In genomic region chr20:1310087-1310486, GRCh38 we compare ENCODE assay signal across 24 cellular contexts. TPM values are rescaled to one million over a fixed set of nuclear protein-coding genes. Genes with fewer than 3 reads are reported as not detected.
DNase-seq lines count a peak whose midpoint lies in the region; ATAC-seq and TF ChIP-seq lines count a peak whose summit lies in the region.
"Had no signal": no experiment of that assay in that cellular context is flagged by ENCODE, and none has a peak within 500 bp of the region (broad histone marks: within the 10 kb centered on the region; RNA-seq: fewer than 3 reads in every experiment).

No MANE protein-coding gene starts in this region.

- no peaks in the 10 kb centered on the region for H3K9me3 ChIP-seq in lower lobe of right lung
- H3K9me3 ChIP-seq: BLaER1, HAP-1 had no signal

- POLR2A ChIA-PET in RWPE1 (lab: Yijun Ruan, JAX; ENCODE audit: low non-redundant PET), result no interaction called here

- no peaks in the 10 kb centered on the region for H3K9me3 Mint-ChIP-seq in natural killer cell treated with Interleukin-12 subunit alpha and Interleukin-12 subunit beta and Interleukin-15 and Interleukin-18, amount 100 ng/mL, for 72 hours
- no peaks in the 10 kb centered on the region for H3K9me3 Mint-ChIP-seq in natural killer cell
- H3K9me3 Mint-ChIP-seq: CD4-positive, alpha-beta memory T cell; GM23338 had no signal

- intact Hi-C loops in natural killer cell (cut with micrococcal nuclease) (loop anchor here (10.0 kb wide), 1 partner anchor 465 kb away; no protein-coding TSS in a partner anchor), lower lobe of right lung (cut with DNase I) (loop anchor here (5.0 to 10.0 kb wide), 2 partner anchors 85 to 127 kb away; partner anchors contain the start of gene FKBP1A)

- no peaks in the 10 kb centered on the region for H3K4me1 Mint-ChIP-seq in natural killer cell treated with Interleukin-12 subunit alpha and Interleukin-12 subunit beta and Interleukin-15 and Interleukin-18, amount 100 ng/mL, for 72 hours (ENCODE audit: low read depth in 2 of 2)
- peaks cover 0 to 5% of the 10 kb centered on the region in 2 donors for H3K4me1 Mint-ChIP-seq in natural killer cell

- no peaks in the 10 kb centered on the region for H3K36me3 Mint-ChIP-seq in natural killer cell treated with Interleukin-12 subunit alpha and Interleukin-12 subunit beta and Interleukin-15 and Interleukin-18, amount 100 ng/mL, for 72 hours
- H3K36me3 Mint-ChIP-seq in natural killer cell, result no peaks in the 10 kb centered on the region

- H3K27ac ChIP-seq in lower lobe of right lung, result no peak overlapping the region
- H3K27ac ChIP-seq in temporal lobe (ENCODE audit: low read depth, low read length), result peak overlapping the region; percentile 85
- no peak overlapping the region for H3K27ac ChIP-seq in RWPE1
- H3K27ac ChIP-seq: 22Rv1, BLaER1, KMS-11 had no signal

- no peak for ATAC-seq in natural killer cell treated with Interleukin-12 subunit alpha and Interleukin-12 subunit beta and Interleukin-15 and Interleukin-18, amount 100 ng/mL, for 72 hours
- ATAC-seq in natural killer cell (no peak), lower lobe of right lung (no peak), HG02852 (IDR thresholded peaks at IDR 0.05; ENCODE audit: unreplicated experiment) (no peak)
- ATAC-seq: Right ventricle myocardium inferior had no signal

- H3K4me3 ChIP-seq in lower lobe of right lung, result no peak overlapping the region
- H3K4me3 ChIP-seq: BLaER1, GM23338, HAP-1 had no signal

- CTCF ChIA-PET in RWPE1 (lab: Yijun Ruan, JAX), result no interaction called here

- H3K27me3 ChIP-seq in lower lobe of right lung (ENCODE audit: low read depth), result no peaks in the 10 kb centered on the region
- H3K27me3 ChIP-seq: BLaER1 had no signal

- H3K27me3 Mint-ChIP-seq in natural killer cell treated with Interleukin-12 subunit alpha and Interleukin-12 subunit beta and Interleukin-15 and Interleukin-18, amount 100 ng/mL, for 72 hours, result peaks cover 10 to 15% of the 10 kb centered on the region in 2 donors
- H3K27me3 Mint-ChIP-seq in natural killer cell (ENCODE audit: low read depth in 2 of 2), result peaks cover 13 to 16% of the 10 kb centered on the region in 2 donors
- H3K27me3 Mint-ChIP-seq: CD4-positive, alpha-beta memory T cell had no signal

- TF ChIP-seq CTCF in natural killer cell (IDR thresholded peaks at IDR 0.05) (no peak), lower lobe of right lung (IDR thresholded peaks at IDR 0.05) (no peak), RWPE1 (conservative IDR thresholded peaks at IDR 0.05; ENCODE audit: low read depth) (no peak)

- H3K4me3 Mint-ChIP-seq in natural killer cell treated with Interleukin-12 subunit alpha and Interleukin-12 subunit beta and Interleukin-15 and Interleukin-18, amount 100 ng/mL, for 72 hours, result no peak overlapping the region
- H3K4me3 Mint-ChIP-seq in natural killer cell, result no peak overlapping the region
- H3K4me3 Mint-ChIP-seq: CD4-positive, alpha-beta memory T cell; GM23338 had no signal

- peaks cover 9% of the 10 kb centered on the region for H3K36me3 ChIP-seq in lower lobe of right lung
- H3K36me3 ChIP-seq: BLaER1, HAP-1 had no signal

- peaks cover 12% of the 10 kb centered on the region for H3K4me1 ChIP-seq in lower lobe of right lung

- DNase-seq in natural killer cell treated with Interleukin-12 subunit alpha and Interleukin-12 subunit beta and Interleukin-15 and Interleukin-18, amount 100 ng/mL, for 72 hours (ENCODE audit: low spot score), result peak; percentile 28
- DNase-seq in natural killer cell, result no peak
- peak; percentile 32 for DNase-seq in lower lobe of right lung
- DNase-seq in occipital lobe (lab: John Stamatoyannopoulos, UW), result peak; percentile 11
- DNase-seq in DMS53 treated with DMSO at 0.1 percent for 48 hours (lab: John Stamatoyannopoulos, UW; ENCODE audit: unreplicated experiment), result no peak
- DNase-seq in RWPE1 (ENCODE audit: low spot score), result no peak
- DNase-seq: ACHN; CD4-positive, alpha-beta memory T cell; IMR-90; NCI-H1105; NCI-H146; NCI-H2029 treated with DMSO at 0.1 percent for 48 hours; NCI-H226; NCI-H510A treated with DMSO at 0.1 percent for 48 hours; NCI-H82 had no signal

- H3K27ac Mint-ChIP-seq in natural killer cell treated with Interleukin-12 subunit alpha and Interleukin-12 subunit beta and Interleukin-15 and Interleukin-18, amount 100 ng/mL, for 72 hours, result no peak overlapping the region
- no peak overlapping the region for H3K27ac Mint-ChIP-seq in natural killer cell

RNA-seq across cellular contexts. Expression of gene SDCBP2, which starts 18.9 kb away (rescaled TPM):
- 1 to 10 TPM in 1 of 2 donors, under 1 TPM in 1; 0.89 to 1.5 TPM for total RNA-seq in natural killer cell treated with Interleukin-12 subunit alpha and Interleukin-12 subunit beta and Interleukin-15 and Interleukin-18, amount 100 ng/mL, for 72 hours
- total RNA-seq in natural killer cell (1 to 10 TPM; 2.0 to 2.7 (median 2.6) TPM), lower lobe of right lung (10.8 TPM), occipital lobe (2.0 TPM), temporal lobe (2.7 TPM)

RNA-seq across cellular contexts. Expression of gene SNPH, which starts 44.0 kb away (rescaled TPM):
- 1 to 10 TPM; 1.5 to 1.9 TPM for total RNA-seq in natural killer cell treated with Interleukin-12 subunit alpha and Interleukin-12 subunit beta and Interleukin-15 and Interleukin-18, amount 100 ng/mL, for 72 hours
- total RNA-seq in natural killer cell (1 to 10 TPM; 3.1 to 5.9 (median 5.8) TPM), lower lobe of right lung (3.8 TPM), occipital lobe (23.4 TPM), temporal lobe (13.5 TPM)
- total RNA-seq: OCI-LY7 had no signal

Comparison
In these comparisons a context has a peak if more than half of its experiments do, and no peak if none do; other contexts are left out.
1. DNase-seq: peak in natural killer cell treated with Interleukin-12 subunit alpha and Interleukin-12 subunit beta and Interleukin-15 and Interleukin-18, amount 100 ng/mL, for 72 hours (single experiment), lower lobe of right lung (single experiment) and occipital lobe (single experiment); none in natural killer cell (single experiment), DMS53 treated with DMSO at 0.1 percent for 48 hours (single experiment) and RWPE1 (single experiment).